In genomic region chr3:168094580-168094876, GRCh38 we compare ENCODE assay signal across 9 cellular contexts. TPM values are rescaled to one million over a fixed set of nuclear protein-coding genes. Genes with fewer than 3 reads are reported as not detected.
DNase-seq lines count a peak whose midpoint lies in the region; ATAC-seq, FAIRE-seq and TF ChIP-seq lines count a peak whose summit lies in the region.
"Had no signal": no experiment of that assay in that cellular context is flagged by ENCODE, and none has a peak within 500 bp of the region (broad histone marks: within the 10 kb centered on the region; RNA-seq: fewer than 3 reads in every experiment).

No MANE protein-coding gene starts in this region.

- no peak for DNase-seq in activated T-cell treated with anti-CD3 and anti-CD28 coated beads, Interleukin-2, amount 50 U/mL, for 24 hours
- DNase-seq in activated T-cell treated with anti-CD3 and anti-CD28 coated beads for 4 hours (no peak), hepatocyte (ENCODE audit: low spot score) (peak; percentile 68), small intestine (no peak), ecto neural progenitor cell (ENCODE audit: low spot score) (no peak)
- no peak for DNase-seq in activated T-helper 1 cell treated with anti-CD3 and anti-CD28 coated beads, Interleukin-12 subunit alpha, Interleukin-12 subunit beta, Interleukin-2, Interleukin-4 antibody, amounts not matched to agents 30 ng/mL and 10 ng/mL and 1 ng/mL, durations not matched to agents 14 hours and 24 hours and 36 hours (ENCODE audit: low spot score)
- DNase-seq in activated CD8-positive, alpha-beta memory T cell treated with anti-CD3 and anti-CD28 coated beads, Interleukin-2, amount 50 U/mL, for 48 hours: no peak

- H3K27me3 Mint-ChIP-seq in activated T-cell treated with anti-CD3 and anti-CD28 coated beads, Interleukin-2, amount 50 U/mL, for 24 hours: peaks cover 66% of the 10 kb centered on the region
- peaks cover 37% of the 10 kb centered on the region for H3K27me3 Mint-ChIP-seq in activated T-helper 1 cell treated with anti-CD3 and anti-CD28 coated beads, Interleukin-12 subunit alpha, Interleukin-12 subunit beta, Interleukin-2, Interleukin-4 antibody, amounts not matched to agents 30 ng/mL and 10 ng/mL and 1 ng/mL, durations not matched to agents 14 hours and 24 hours and 36 hours (ENCODE audit: insufficient read depth)

- H3K27ac Mint-ChIP-seq in activated T-cell treated with anti-CD3 and anti-CD28 coated beads, Interleukin-2, amount 50 U/mL, for 24 hours: peak overlapping the region; percentile 59
- peak overlapping the region; percentile 58 for H3K27ac Mint-ChIP-seq in activated T-helper 1 cell treated with anti-CD3 and anti-CD28 coated beads, Interleukin-12 subunit alpha, Interleukin-12 subunit beta, Interleukin-2, Interleukin-4 antibody, amounts not matched to agents 30 ng/mL and 10 ng/mL and 1 ng/mL, durations not matched to agents 14 hours and 24 hours and 36 hours

- no peaks in the 10 kb centered on the region for H3K27me3 ChIP-seq in hepatocyte
- H3K27me3 ChIP-seq in small intestine (ENCODE audit: control insufficient read depth in 2 of 2, insufficient read depth in 2 of 2, low read length in 2 of 2): no peaks in the 10 kb centered on the region

- peak overlapping the region; percentile 94 for H3K27ac ChIP-seq in hepatocyte
- peak overlapping the region; percentile 88 to 99 for H3K27ac ChIP-seq in small intestine (ENCODE audit: low read depth in 1 of 2, low read length in 1 of 2)

- under 1% methylated on average over 9 of the region's 9 CpGs for WGBS in hepatocyte (ENCODE audit: low lambda C conversion rate, missing lambda C conversion rate)
- WGBS in small intestine, 3 donors: 1 to 2% (median 1%) methylated on average over 9 of the region's 9 CpGs

- peaks cover 14% of the 10 kb centered on the region for H3K4me1 ChIP-seq in hepatocyte (ENCODE audit: insufficient read depth)
- H3K4me1 ChIP-seq in small intestine (ENCODE audit: control insufficient read depth in 2 of 2, insufficient read depth in 1 of 2, low read depth in 1 of 2, low read length in 1 of 2): peaks cover 2 to 4% of the 10 kb centered on the region in 2 donors

- TF ChIP-seq CTCF in hepatocyte (IDR thresholded peaks at IDR 0.05; ENCODE audit: poor library complexity): no peak

- H3K36me3 Mint-ChIP-seq in activated T-cell treated with anti-CD3 and anti-CD28 coated beads, Interleukin-2, amount 50 U/mL, for 24 hours (ENCODE audit: low read depth): no peaks in the 10 kb centered on the region
- no peaks in the 10 kb centered on the region for H3K36me3 Mint-ChIP-seq in activated T-helper 1 cell treated with anti-CD3 and anti-CD28 coated beads, Interleukin-12 subunit alpha, Interleukin-12 subunit beta, Interleukin-2, Interleukin-4 antibody, amounts not matched to agents 30 ng/mL and 10 ng/mL and 1 ng/mL, durations not matched to agents 14 hours and 24 hours and 36 hours (ENCODE audit: low read depth)

- no peak for FAIRE-seq in small intestine (lab: Jason Lieb, UNC)
- FAIRE-seq: colon had no signal

- peak overlapping the region; percentile 74 for H3K4me3 Mint-ChIP-seq in activated T-cell treated with anti-CD3 and anti-CD28 coated beads, Interleukin-2, amount 50 U/mL, for 24 hours
- H3K4me3 Mint-ChIP-seq in activated T-helper 1 cell treated with anti-CD3 and anti-CD28 coated beads, Interleukin-12 subunit alpha, Interleukin-12 subunit beta, Interleukin-2, Interleukin-4 antibody, amounts not matched to agents 30 ng/mL and 10 ng/mL and 1 ng/mL, durations not matched to agents 14 hours and 24 hours and 36 hours: peak overlapping the region; percentile 82

- intact Hi-C loops in activated T-helper 1 cell treated with anti-CD3 and anti-CD28 coated beads, Interleukin-12 subunit alpha, Interleukin-12 subunit beta, Interleukin-2, Interleukin-4 antibody, amounts not matched to agents 30 ng/mL and 10 ng/mL and 1 ng/mL, durations not matched to agents 14 hours and 24 hours and 36 hours (cut with micrococcal nuclease): loop anchor here (2.0 to 10.0 kb wide), 3 partner anchors 70 to 1670 kb away; partner anchors contain the start of genes ACTRT3, MECOM and TERC

- H3K9me3 ChIP-seq in hepatocyte (ENCODE audit: low read depth): no peaks in the 10 kb centered on the region
- no peaks in the 10 kb centered on the region for H3K9me3 ChIP-seq in small intestine (ENCODE audit: control insufficient read depth, low read depth)

- H3K4me3 ChIP-seq in hepatocyte (peak overlapping the region; percentile 89), small intestine (ENCODE audit: low read depth in 1 of 2, low read length in 2 of 2) (peak overlapping the region; percentile 73 to 98)

- peaks cover 20% of the 10 kb centered on the region for H3K4me1 Mint-ChIP-seq in activated T-cell treated with anti-CD3 and anti-CD28 coated beads, Interleukin-2, amount 50 U/mL, for 24 hours (ENCODE audit: low read depth)
- peaks cover 27% of the 10 kb centered on the region for H3K4me1 Mint-ChIP-seq in activated T-helper 1 cell treated with anti-CD3 and anti-CD28 coated beads, Interleukin-12 subunit alpha, Interleukin-12 subunit beta, Interleukin-2, Interleukin-4 antibody, amounts not matched to agents 30 ng/mL and 10 ng/mL and 1 ng/mL, durations not matched to agents 14 hours and 24 hours and 36 hours (ENCODE audit: low read depth)

- peaks cover 54% of the 10 kb centered on the region for H3K79me2 ChIP-seq in hepatocyte

- H4K20me1 ChIP-seq in hepatocyte (ENCODE audit: insufficient read depth, poor library complexity, severe bottlenecking): peaks cover 4% of the 10 kb centered on the region

- H2AFZ ChIP-seq in hepatocyte: peak overlapping the region; percentile 65

- H3K36me3 ChIP-seq in hepatocyte (replicated peaks; ENCODE audit: insufficient read depth, low read depth) (no peaks in the 10 kb centered on the region), small intestine (ENCODE audit: control insufficient read depth in 2 of 2, insufficient read depth in 2 of 2, low read length in 2 of 2) (no peaks in the 10 kb centered on the region)

- H3K9me2 ChIP-seq in hepatocyte (replicated peaks; ENCODE audit: insufficient read depth): no peaks in the 10 kb centered on the region

- no peak for ATAC-seq in HG02970 (IDR thresholded peaks at IDR 0.05; ENCODE audit: low FRiP score, unreplicated experiment)

- H3K9me3 Mint-ChIP-seq in activated T-cell treated with anti-CD3 and anti-CD28 coated beads, Interleukin-2, amount 50 U/mL, for 24 hours: no peaks in the 10 kb centered on the region
- no peaks in the 10 kb centered on the region for H3K9me3 Mint-ChIP-seq in activated T-helper 1 cell treated with anti-CD3 and anti-CD28 coated beads, Interleukin-12 subunit alpha, Interleukin-12 subunit beta, Interleukin-2, Interleukin-4 antibody, amounts not matched to agents 30 ng/mL and 10 ng/mL and 1 ng/mL, durations not matched to agents 14 hours and 24 hours and 36 hours

- H3K4me2 ChIP-seq in hepatocyte: peak overlapping the region; percentile 85

RNA-seq across cellular contexts. Expression of gene GOLIM4, which starts 1.2 kb away (rescaled TPM):
- 8.4 and 8.8 TPM in 2 replicates for total RNA-seq in activated T-helper 1 cell treated with anti-CD3 and anti-CD28 coated beads, Interleukin-12 subunit alpha, Interleukin-12 subunit beta, Interleukin-2, Interleukin-4 antibody, amounts not matched to agents 30 ng/mL and 10 ng/mL and 1 ng/mL, durations not matched to agents 14 hours and 24 hours and 36 hours
- 67.2 and 67.7 TPM in 2 replicates for total RNA-seq in hepatocyte
- polyA plus RNA-seq in hepatocyte (38.8 and 45.3 TPM in 2 replicates), small intestine (10 to 100 TPM; 23.2 to 47.4 (median 44.5) TPM)
